In genomic region chr10:6602021-6602699, GRCh38 we compare ENCODE assay signal across 15 cellular contexts.
"Had no signal": no experiment of that assay in that cellular context is flagged by ENCODE, and none has a peak within 500 bp of the region (broad histone marks: within the 10 kb centered on the region; RNA-seq: fewer than 3 reads in every experiment).

No MANE protein-coding gene starts in this region.

- H3K9me3 Mint-ChIP-seq: activated T-helper 2 cell treated with anti-CD3 and anti-CD28 coated beads, Interferon-gamma antibody, Interleukin-2, Interleukin-4, amounts not matched to agents 10 μg/mL and 5 μg/mL and 100 μg/mL, durations not matched to agents 14 hours and 24 hours and 36 hours; dendritic cell treated with granulocyte-macrophage colony-stimulating factor and Interleukin-4, amounts not matched to agents 40 ng/mL and 50 ng/mL, for 4 days had no signal

- H3K4me1 Mint-ChIP-seq: neural progenitor cell had no signal

- H3K9me3 ChIP-seq: body of pancreas, ovary, SJCRH30, tibial nerve, vagina had no signal

- H3K27ac ChIP-seq: body of pancreas, neural progenitor cell, ovary, SJCRH30, tibial nerve, vagina had no signal

- H3K27me3 ChIP-seq: body of pancreas, neural progenitor cell, ovary, SJCRH30, tibial nerve, vagina had no signal

- H3K27me3 Mint-ChIP-seq: stimulated activated naive CD8-positive, alpha-beta T cell treated with anti-CD3 and anti-CD28 coated beads, Interleukin-15, amount 100 ng/mL, for 72 hours had no signal

- DNase-seq: activated CD4-positive, alpha-beta T cell treated with anti-CD3 and anti-CD28 coated beads for 48 hours; body of pancreas; kidney glomerular epithelial cell; ovary; SJCRH30; stimulated activated CD4-positive, alpha-beta T cell treated with anti-CD3 and anti-CD28 coated beads, Interleukin-4, amount 100 ng/mL, for 1 hour; stimulated activated CD8-positive, alpha-beta memory T cell treated with anti-CD3 and anti-CD28 coated beads, Interleukin-4, amount 100 ng/mL, for 48 hours; SW 1271; T-helper 9 cell had no signal

- ATAC-seq: body of pancreas had no signal

- H3K4me3 ChIP-seq: body of pancreas, neural progenitor cell, ovary, SJCRH30, tibial nerve, vagina had no signal

- H3K4me1 ChIP-seq: body of pancreas, neural progenitor cell, tibial nerve had no signal

- H3K9ac ChIP-seq: neural progenitor cell had no signal

- H3K27ac Mint-ChIP-seq: activated T-helper 2 cell treated with anti-CD3 and anti-CD28 coated beads, Interferon-gamma antibody, Interleukin-2, Interleukin-4, amounts not matched to agents 10 μg/mL and 5 μg/mL and 100 μg/mL, durations not matched to agents 14 hours and 24 hours and 36 hours; dendritic cell treated with granulocyte-macrophage colony-stimulating factor and Interleukin-4, amounts not matched to agents 40 ng/mL and 50 ng/mL, for 4 days; neural progenitor cell had no signal

- H3K36me3 ChIP-seq: neural progenitor cell, ovary, SJCRH30, tibial nerve, vagina had no signal

- H3K36me3 Mint-ChIP-seq: neural progenitor cell had no signal

- H3K4me3 Mint-ChIP-seq: dendritic cell treated with granulocyte-macrophage colony-stimulating factor and Interleukin-4, amounts not matched to agents 40 ng/mL and 50 ng/mL, for 4 days; neural progenitor cell had no signal
